In genomic region chr20:5159928-5160327, GRCh38 we compare ENCODE assay signal across 17 cellular contexts.
"Had no signal": no experiment of that assay in that cellular context is flagged by ENCODE, and none has a peak within 500 bp of the region (broad histone marks: within the 10 kb centered on the region; RNA-seq: fewer than 3 reads in every experiment).

No MANE protein-coding gene starts in this region.

- ATAC-seq: activated naive CD4-positive, alpha-beta T cell treated with anti-CD3 and anti-CD28 coated beads, Interleukin-2, amount 50 U/mL, for 72 hours; natural killer cell treated with Interleukin-12 subunit alpha and Interleukin-12 subunit beta and Interleukin-15 and Interleukin-18, amount 100 ng/mL, for 72 hours; stimulated activated naive B cell treated with anti-CD40 and anti-IgM and Interleukin-4, amounts not matched to agents 10 μg/mL and 1 μg/mL and 100 μg/mL, for 72 hours had no signal

- H3K9me3 Mint-ChIP-seq: activated T-helper 1 cell treated with anti-CD3 and anti-CD28 coated beads, Interleukin-12 subunit alpha, Interleukin-12 subunit beta, Interleukin-2, Interleukin-4 antibody, amounts not matched to agents 30 ng/mL and 10 ng/mL and 1 ng/mL, durations not matched to agents 14 hours and 24 hours and 36 hours; brain; natural killer cell treated with Interleukin-12 subunit alpha and Interleukin-12 subunit beta and Interleukin-15 and Interleukin-18, amount 100 ng/mL, for 72 hours had no signal

- H3K27ac ChIP-seq: parathyroid adenoma, VCaP had no signal

- H3K36me3 Mint-ChIP-seq: brain; natural killer cell treated with Interleukin-12 subunit alpha and Interleukin-12 subunit beta and Interleukin-15 and Interleukin-18, amount 100 ng/mL, for 72 hours had no signal

- H3K27ac Mint-ChIP-seq: activated naive CD4-positive, alpha-beta T cell treated with anti-CD3 and anti-CD28 coated beads, Interleukin-2, amount 50 U/mL, for 72 hours; activated T-helper 1 cell treated with anti-CD3 and anti-CD28 coated beads, Interleukin-12 subunit alpha, Interleukin-12 subunit beta, Interleukin-2, Interleukin-4 antibody, amounts not matched to agents 30 ng/mL and 10 ng/mL and 1 ng/mL, durations not matched to agents 14 hours and 24 hours and 36 hours; memory B cell; stimulated activated naive B cell treated with anti-CD40 and anti-IgM and Interleukin-4, amounts not matched to agents 10 μg/mL and 1 μg/mL and 100 μg/mL, for 72 hours had no signal

- H3K27me3 Mint-ChIP-seq: brain; memory B cell; natural killer cell treated with Interleukin-12 subunit alpha and Interleukin-12 subunit beta and Interleukin-15 and Interleukin-18, amount 100 ng/mL, for 72 hours; stimulated activated naive B cell treated with anti-CD40 and anti-IgM and Interleukin-4, amounts not matched to agents 10 μg/mL and 1 μg/mL and 100 μg/mL, for 72 hours had no signal

- DNase-seq: activated CD4-positive, alpha-beta T cell treated with anti-CD3 and anti-CD28 coated beads for 1 hour; activated CD4-positive, alpha-beta T cell treated with anti-CD3 and anti-CD28 coated beads, Interleukin-2, amount 50 U/mL, for 4 hours; activated gamma-delta T cell treated with Interleukin-2 at 50 U/mL for 16 hours; amniotic stem cell; central memory CD4-positive, alpha-beta T cell; erythroblast; foreskin melanocyte; stimulated activated naive B cell treated with anti-CD40 and anti-IgM and Interleukin-4, amounts not matched to agents 10 μg/mL and 1 μg/mL and 100 μg/mL, for 72 hours; SW 1271; T-helper 2 cell had no signal

- H3K4me3 Mint-ChIP-seq: activated T-helper 1 cell treated with anti-CD3 and anti-CD28 coated beads, Interleukin-12 subunit alpha, Interleukin-12 subunit beta, Interleukin-2, Interleukin-4 antibody, amounts not matched to agents 30 ng/mL and 10 ng/mL and 1 ng/mL, durations not matched to agents 14 hours and 24 hours and 36 hours; memory B cell; natural killer cell treated with Interleukin-12 subunit alpha and Interleukin-12 subunit beta and Interleukin-15 and Interleukin-18, amount 100 ng/mL, for 72 hours; stimulated activated naive B cell treated with anti-CD40 and anti-IgM and Interleukin-4, amounts not matched to agents 10 μg/mL and 1 μg/mL and 100 μg/mL, for 72 hours had no signal

- H2AFZ ChIP-seq: parathyroid adenoma had no signal
